16 cellular contexts compared by ENCODE assay signal in the genomic region with DNA sequence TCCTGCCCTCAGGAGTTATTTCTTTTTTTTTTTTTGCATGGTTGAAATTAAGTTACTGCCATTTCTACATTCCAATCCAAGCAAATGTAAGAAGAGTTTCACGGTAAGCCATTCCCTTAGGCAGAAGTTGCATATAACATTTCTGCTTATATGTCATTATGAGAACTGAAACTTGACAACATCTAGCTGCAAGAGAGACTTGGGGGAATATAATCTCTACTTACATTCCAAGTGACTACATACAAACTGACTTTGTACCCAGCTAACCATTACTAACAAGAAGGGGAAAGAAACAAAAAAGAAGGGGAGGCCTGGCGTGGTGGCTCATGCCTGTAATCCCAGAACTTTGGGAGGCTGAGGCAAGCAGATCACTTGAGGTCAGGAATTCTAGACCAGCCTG. TPM values are rescaled to one million over a fixed set of nuclear protein-coding genes. Genes with fewer than 3 reads are reported as not detected.
A peak's percentile ranks its signal among the peaks of the same experiment; 100 is the strongest.
DNase-seq lines count a peak whose midpoint lies in the region; ATAC-seq and TF ChIP-seq lines count a peak whose summit lies in the region.
"Had no signal": no experiment of that assay in that cellular context is flagged by ENCODE, and none has a peak within 500 bp of the region (broad histone marks: within the 10 kb centered on the region; RNA-seq: fewer than 3 reads in every experiment).

No MANE protein-coding gene starts in this region.

- H4K5ac ChIP-seq in mesendoderm (ENCODE audit: low read length), result no peak overlapping the region

- peak overlapping the region; percentile 2 to 67 (median 64) for H3K27ac Mint-ChIP-seq in IgD-negative memory B cell
- peak overlapping the region; percentile 51 for H3K27ac Mint-ChIP-seq in dendritic cell treated with granulocyte-macrophage colony-stimulating factor and Interleukin-4, amounts not matched to agents 40 ng/mL and 50 ng/mL, for 4 days

- intact Hi-C loops in dendritic cell treated with granulocyte-macrophage colony-stimulating factor and Interleukin-4, amounts not matched to agents 40 ng/mL and 50 ng/mL, for 4 days (cut with micrococcal nuclease), result loop anchor here (10.0 kb wide), 1 partner anchor 47 kb away; no protein-coding TSS in a partner anchor
- intact Hi-C loops in mucosa of descending colon (cut with DNase I, micrococcal nuclease), result no loop called here

- peaks cover 42 to 46% (median 44%) of the 10 kb centered on the region in 3 donors for H3K4me1 Mint-ChIP-seq in IgD-negative memory B cell
- peaks cover 29% of the 10 kb centered on the region for H3K4me1 Mint-ChIP-seq in dendritic cell treated with granulocyte-macrophage colony-stimulating factor and Interleukin-4, amounts not matched to agents 40 ng/mL and 50 ng/mL, for 4 days (ENCODE audit: low read depth)

- H3K4me2 ChIP-seq in mesendoderm (ENCODE audit: low read length), result no peak overlapping the region

- H3K4me1 ChIP-seq in mucosa of descending colon (ENCODE audit: low read depth) (no peaks in the 10 kb centered on the region), mesendoderm (ENCODE audit: control insufficient read depth, low read depth, low read length) (no peaks in the 10 kb centered on the region)

- H3K4me3 ChIP-seq in mucosa of descending colon (no peak overlapping the region), mesendoderm (ENCODE audit: low read length) (no peak overlapping the region)

- peak; percentile 24 for DNase-seq in SIG-M5 treated with dmso at 0.1 percent for 504 hours (lab: John Stamatoyannopoulos, UW; ENCODE audit: unreplicated experiment)
- DNase-seq in SIG-M5 (lab: John Stamatoyannopoulos, UW), result no peak
- no peak for DNase-seq in hypothalamus (lab: John Stamatoyannopoulos, UW)
- no peak for DNase-seq in mucosa of descending colon
- no peak for DNase-seq in mesendoderm
- DNase-seq: 8988T; CD8-positive, alpha-beta memory T cell; DMS79; GOT3; KBM-7; NCI-H1092 treated with DMSO at 0.1 percent for 48 hours; NCI-H2081 treated with DMSO at 0.1 percent for 48 hours; NCI-H2227 treated with DMSO at 0.1 percent for 48 hours had no signal

- H3K36me3 ChIP-seq in mucosa of descending colon (ENCODE audit: low read depth) (no peaks in the 10 kb centered on the region), mesendoderm (ENCODE audit: control insufficient read depth, insufficient read depth, low read length) (no peaks in the 10 kb centered on the region)

- H3K9me3 ChIP-seq in mucosa of descending colon, result peaks cover 15% of the 10 kb centered on the region

- no CpG with 5 or more reads among the region's 2 CpGs for WGBS in mesendoderm (ENCODE audit: extremely low coverage, insufficient coverage, low lambda C conversion rate)

- H2BK5ac ChIP-seq in mesendoderm (ENCODE audit: low read length), result no peak overlapping the region

- no peak overlapping the region for H3K56ac ChIP-seq in mesendoderm (ENCODE audit: low read length)

- H3K79me2 ChIP-seq in mesendoderm (ENCODE audit: control insufficient read depth, insufficient read depth, low read length), result no peaks in the 10 kb centered on the region

- H3K27me3 Mint-ChIP-seq in IgD-negative memory B cell, result no peaks in the 10 kb centered on the region
- no peaks in the 10 kb centered on the region for H3K27me3 Mint-ChIP-seq in dendritic cell treated with granulocyte-macrophage colony-stimulating factor and Interleukin-4, amounts not matched to agents 40 ng/mL and 50 ng/mL, for 4 days
- H3K27me3 Mint-ChIP-seq: CD8-positive, alpha-beta memory T cell had no signal

- no peak overlapping the region for H3K4ac ChIP-seq in mesendoderm (ENCODE audit: low read depth, low read length)

- H2BK120ac ChIP-seq in mesendoderm (ENCODE audit: low read depth, low read length), result no peak overlapping the region

- TF ChIP-seq CTCF in mucosa of descending colon (IDR thresholded peaks at IDR 0.05), result no peak

- peaks cover 12% of the 10 kb centered on the region for H3K36me3 Mint-ChIP-seq in IgD-negative memory B cell
- H3K36me3 Mint-ChIP-seq in dendritic cell treated with granulocyte-macrophage colony-stimulating factor and Interleukin-4, amounts not matched to agents 40 ng/mL and 50 ng/mL, for 4 days (ENCODE audit: low read depth), result peaks cover 53% of the 10 kb centered on the region

- no peak overlapping the region for H2BK15ac ChIP-seq in mesendoderm (replicated peaks; ENCODE audit: low read depth)

- H3K79me1 ChIP-seq in mesendoderm (ENCODE audit: low read length), result no peaks in the 10 kb centered on the region

- H3K27ac ChIP-seq in mesendoderm (ENCODE audit: low read depth, low read length), result no peak overlapping the region

- no peak overlapping the region for H4K8ac ChIP-seq in mesendoderm (ENCODE audit: low read depth, low read length)

- no peak for ATAC-seq in GM21825 (IDR thresholded peaks at IDR 0.05; ENCODE audit: unreplicated experiment)
- ATAC-seq in mucosa of descending colon, result no peak

- peaks cover 4 to 17% (median 10%) of the 10 kb centered on the region in 3 donors for H3K9me3 Mint-ChIP-seq in IgD-negative memory B cell
- H3K9me3 Mint-ChIP-seq in dendritic cell treated with granulocyte-macrophage colony-stimulating factor and Interleukin-4, amounts not matched to agents 40 ng/mL and 50 ng/mL, for 4 days, result peaks cover 56% of the 10 kb centered on the region

- no peak overlapping the region for H3K9ac ChIP-seq in mesendoderm (ENCODE audit: low read length)

- peak overlapping the region in 1 of 4 donors; percentile 46 for H3K4me3 Mint-ChIP-seq in IgD-negative memory B cell
- H3K4me3 Mint-ChIP-seq in dendritic cell treated with granulocyte-macrophage colony-stimulating factor and Interleukin-4, amounts not matched to agents 40 ng/mL and 50 ng/mL, for 4 days, result no peak overlapping the region
- H3K4me3 Mint-ChIP-seq: CD8-positive, alpha-beta memory T cell had no signal

- H3K27me3 ChIP-seq in mesendoderm (ENCODE audit: insufficient read depth, low read length, poor library complexity), result no peaks in the 10 kb centered on the region

- H2AK5ac ChIP-seq in mesendoderm (ENCODE audit: low read length), result no peak overlapping the region

- H3K23ac ChIP-seq in mesendoderm (ENCODE audit: low read length), result no peak overlapping the region

- H3K18ac ChIP-seq in mesendoderm (ENCODE audit: low read length), result no peak overlapping the region

RNA-seq across cellular contexts. Expression of a gene that starts 7.3 kb away (rescaled TPM):
- polyA plus RNA-seq in IgD-negative memory B cell, result 193 TPM
- 10 to 100 TPM; 41.5 to 47.3 (median 46.8) TPM for total RNA-seq in mucosa of descending colon
- polyA plus RNA-seq in mesendoderm (2013, experiment 1 of 2), result 90.8 TPM
- 95.0 TPM for polyA plus RNA-seq in mesendoderm (2013, experiment 2 of 2)
